In the genomic region with DNA sequence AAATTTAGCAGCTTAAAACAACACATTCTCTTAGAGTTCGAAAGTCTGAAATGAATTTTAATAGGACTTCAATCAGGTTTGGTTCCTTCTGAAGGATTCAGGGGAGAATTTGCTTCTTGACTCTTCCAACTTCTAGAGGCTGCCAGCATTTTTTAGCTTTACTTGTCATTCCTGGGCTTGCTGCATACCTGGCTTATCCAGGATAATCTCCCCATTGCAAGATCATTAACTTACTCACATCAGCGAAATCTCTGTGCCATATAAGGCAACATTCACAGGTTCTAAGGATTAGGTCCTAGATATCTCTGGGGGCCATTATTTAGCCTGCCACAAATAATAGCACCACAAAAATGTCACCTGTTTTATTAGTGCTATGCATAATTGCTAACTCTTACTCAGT, we compare ENCODE assay signal across 2 cellular contexts.
TF ChIP-seq lines count a peak whose summit lies in the region.

No MANE protein-coding gene starts in this region.

TF ChIP-seq in GM23338, 12 proteins besides CTCF, POLR2A, EP300 and RAD21 (continues in another document):
- TF ChIP-seq ZNF114 (CRISPR knock-in tag; IDR thresholded peaks at IDR 0.05): no peak
- TF ChIP-seq JUNB (IDR thresholded peaks at IDR 0.05; ENCODE audit: unreplicated experiment): no peak
- TF ChIP-seq STAT1 (IDR thresholded peaks at IDR 0.05; ENCODE audit: unreplicated experiment): no peak
- no peak for TF ChIP-seq NANOG (IDR thresholded peaks at IDR 0.05; ENCODE audit: borderline replicate concordance)
- TF ChIP-seq ZNF331 (CRISPR knock-in tag; IDR thresholded peaks at IDR 0.05; ENCODE audit: low read depth): no peak
- TF ChIP-seq POLR2AphosphoS5 (IDR thresholded peaks at IDR 0.05; ENCODE audit: low read depth): no peak
- TF ChIP-seq EZH2phosphoT487 (IDR thresholded peaks at IDR 0.05; ENCODE audit: unreplicated experiment): no peak
- TF ChIP-seq, protein P1, sequence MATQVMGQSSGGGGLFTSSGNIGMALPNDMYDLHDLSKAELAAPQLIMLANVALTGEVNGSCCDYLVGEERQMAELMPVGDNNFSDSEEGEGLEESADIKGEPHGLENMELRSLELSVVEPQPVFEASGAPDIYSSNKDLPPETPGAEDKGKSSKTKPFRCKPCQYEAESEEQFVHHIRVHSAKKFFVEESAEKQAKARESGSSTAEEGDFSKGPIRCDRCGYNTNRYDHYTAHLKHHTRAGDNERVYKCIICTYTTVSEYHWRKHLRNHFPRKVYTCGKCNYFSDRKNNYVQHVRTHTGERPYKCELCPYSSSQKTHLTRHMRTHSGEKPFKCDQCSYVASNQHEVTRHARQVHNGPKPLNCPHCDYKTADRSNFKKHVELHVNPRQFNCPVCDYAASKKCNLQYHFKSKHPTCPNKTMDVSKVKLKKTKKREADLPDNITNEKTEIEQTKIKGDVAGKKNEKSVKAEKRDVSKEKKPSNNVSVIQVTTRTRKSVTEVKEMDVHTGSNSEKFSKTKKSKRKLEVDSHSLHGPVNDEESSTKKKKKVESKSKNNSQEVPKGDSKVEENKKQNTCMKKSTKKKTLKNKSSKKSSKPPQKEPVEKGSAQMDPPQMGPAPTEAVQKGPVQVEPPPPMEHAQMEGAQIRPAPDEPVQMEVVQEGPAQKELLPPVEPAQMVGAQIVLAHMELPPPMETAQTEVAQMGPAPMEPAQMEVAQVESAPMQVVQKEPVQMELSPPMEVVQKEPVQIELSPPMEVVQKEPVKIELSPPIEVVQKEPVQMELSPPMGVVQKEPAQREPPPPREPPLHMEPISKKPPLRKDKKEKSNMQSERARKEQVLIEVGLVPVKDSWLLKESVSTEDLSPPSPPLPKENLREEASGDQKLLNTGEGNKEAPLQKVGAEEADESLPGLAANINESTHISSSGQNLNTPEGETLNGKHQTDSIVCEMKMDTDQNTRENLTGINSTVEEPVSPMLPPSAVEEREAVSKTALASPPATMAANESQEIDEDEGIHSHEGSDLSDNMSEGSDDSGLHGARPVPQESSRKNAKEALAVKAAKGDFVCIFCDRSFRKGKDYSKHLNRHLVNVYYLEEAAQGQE (IDR thresholded peaks at IDR 0.05; ENCODE audit: unreplicated experiment): no peak
- TF ChIP-seq ZNF462 (CRISPR knock-in tag; IDR thresholded peaks at IDR 0.05): no peak
- TF ChIP-seq EZH2 (IDR thresholded peaks at IDR 0.05; ENCODE audit: low read depth, unreplicated experiment): no peak

TF ChIP-seq in H1, 55 proteins besides CTCF, POLR2A, EP300 and RAD21:
- TF ChIP-seq SIRT6 (IDR thresholded peaks at IDR 0.05; ENCODE audit: low read length): no peak
- peak; percentile 15; the same call in 1 of the 2 replicates for TF ChIP-seq SRF (IDR thresholded peaks at IDR 0.05; ENCODE audit: low read depth, low read length)
